In the genomic region with DNA sequence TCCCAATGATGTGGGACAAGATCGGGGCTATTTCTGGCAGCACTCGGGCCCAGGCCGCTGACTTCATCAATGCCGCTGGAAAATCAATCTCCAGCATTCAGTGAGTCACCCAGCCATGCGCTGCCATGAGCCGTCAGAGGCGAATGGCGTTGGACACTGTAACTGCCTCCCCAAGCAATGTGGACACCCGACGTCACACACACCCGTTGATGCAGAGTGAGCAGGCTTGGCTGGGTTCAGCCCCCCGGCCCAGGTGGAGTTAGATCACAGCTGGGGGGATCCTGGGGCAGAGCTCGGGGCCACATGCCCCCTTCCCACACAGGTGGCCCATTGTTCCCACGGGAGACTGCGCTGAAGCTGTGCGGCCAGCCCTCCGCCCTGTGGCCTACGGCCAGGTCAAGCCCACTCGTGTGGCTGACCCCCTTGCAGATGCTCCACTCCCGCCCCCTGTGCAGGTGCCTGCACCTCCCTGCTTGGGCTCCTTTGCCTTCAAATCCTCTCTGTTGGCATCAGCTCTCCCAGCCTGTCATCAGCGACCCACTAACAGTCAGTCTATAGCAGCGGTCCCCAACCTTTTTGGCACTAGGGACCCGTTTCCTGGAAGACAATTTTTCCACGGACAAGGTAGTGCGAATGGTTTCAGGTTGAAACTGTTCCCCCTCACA, we compare ENCODE assay signal across 23 cellular contexts.
A peak's percentile ranks its signal among the peaks of the same experiment; 100 is the strongest.
DNase-seq lines count a peak whose midpoint lies in the region; ATAC-seq, FAIRE-seq and TF ChIP-seq lines count a peak whose summit lies in the region.
"Had no signal": no experiment of that assay in that cellular context is flagged by ENCODE, and none has a peak within 500 bp of the region (broad histone marks: within the 10 kb centered on the region; RNA-seq: fewer than 3 reads in every experiment).

No MANE protein-coding gene starts in this region.

- no peak overlapping the region for H4K8ac ChIP-seq in IMR-90 (ENCODE audit: low read depth in 2 of 2, low read length in 2 of 2)

- H2AK9ac ChIP-seq in IMR-90 (replicated peaks; ENCODE audit: low read depth, low read length, poor library complexity): peak overlapping the region; percentile 76

- H3K79me1 ChIP-seq in IMR-90 (ENCODE audit: low read depth in 1 of 2, low read length in 2 of 2): no peaks in the 10 kb centered on the region; a peak in 2 of 4 replicates

- no peak for TF ChIP-seq CTCF in activated CD8-positive, alpha-beta T cell treated with anti-CD3 and anti-CD28 coated beads for 36 hours (IDR thresholded peaks at IDR 0.05)
- TF ChIP-seq CTCF in IMR-90 (conservative IDR thresholded peaks at IDR 0.05; ENCODE audit: low read depth, low read length): no peak
- TF ChIP-seq CTCF in endodermal cell (conservative IDR thresholded peaks at IDR 0.05): no peak
- TF ChIP-seq CTCF in pancreas (IDR thresholded peaks at IDR 0.05): no peak

- H3K9me3 Mint-ChIP-seq in activated CD8-positive, alpha-beta T cell treated with anti-CD3 and anti-CD28 coated beads, Interleukin-2, amount 10 ng/mL, durations not matched to agents 7 days and 5 days (ENCODE audit: insufficient read depth): no peaks in the 10 kb centered on the region
- no peaks in the 10 kb centered on the region for H3K9me3 Mint-ChIP-seq in activated CD8-positive, alpha-beta T cell treated with anti-CD3 and anti-CD28 coated beads for 36 hours
- H3K9me3 Mint-ChIP-seq in endodermal cell: no peaks in the 10 kb centered on the region
- no peaks in the 10 kb centered on the region for H3K9me3 Mint-ChIP-seq in activated naive CD8-positive, alpha-beta T cell treated with anti-CD3 and anti-CD28 coated beads, Interleukin-2, amount 50 U/mL, for 24 hours
- H3K9me3 Mint-ChIP-seq: activated CD4-positive, alpha-beta T cell treated with anti-CD3 and anti-CD28 coated beads, Interleukin-2, amount 10 ng/mL, durations not matched to agents 7 days and 5 days; activated naive CD8-positive, alpha-beta T cell treated with anti-CD3 and anti-CD28 coated beads for 36 hours; stimulated activated naive B cell treated with anti-CD40 and anti-IgM and Interleukin-4, amounts not matched to agents 10 μg/mL and 1 μg/mL and 100 μg/mL, for 72 hours had no signal

- H3K9me3 ChIP-seq in IMR-90 (ENCODE audit: control insufficient read depth, insufficient read depth, low read length): no peaks in the 10 kb centered on the region
- no peaks in the 10 kb centered on the region for H3K9me3 ChIP-seq in endodermal cell (ENCODE audit: control insufficient read depth, low read length)
- no peaks in the 10 kb centered on the region for H3K9me3 ChIP-seq in pancreas
- H3K9me3 ChIP-seq: esophagus squamous epithelium, thyroid gland had no signal

- no peak for TF ChIP-seq RAD21 in IMR-90 (IDR thresholded peaks at IDR 0.05; ENCODE audit: low read length)

- dilution Hi-C loops in IMR-90 (cut with HindIII; ENCODE audit: low sequenced_read_pairs, unreplicated experiment): no loop called here

- FAIRE-seq in pancreas (lab: Jason Lieb, UNC): no peak
- FAIRE-seq: A204.1 had no signal

- H3K4me1 Mint-ChIP-seq in activated CD8-positive, alpha-beta T cell treated with anti-CD3 and anti-CD28 coated beads, Interleukin-2, amount 10 ng/mL, durations not matched to agents 7 days and 5 days (ENCODE audit: low read depth): peaks cover 19% of the 10 kb centered on the region
- peaks cover 9% of the 10 kb centered on the region for H3K4me1 Mint-ChIP-seq in activated CD8-positive, alpha-beta T cell treated with anti-CD3 and anti-CD28 coated beads for 36 hours (ENCODE audit: low read depth)
- H3K4me1 Mint-ChIP-seq in endodermal cell: peaks cover 14% of the 10 kb centered on the region
- H3K4me1 Mint-ChIP-seq in activated naive CD8-positive, alpha-beta T cell treated with anti-CD3 and anti-CD28 coated beads, Interleukin-2, amount 50 U/mL, for 24 hours: peaks cover 13% of the 10 kb centered on the region

- 96% methylated on average over 12 of the region's 25 CpGs; no CpG with 5 or more reads in 1 of the 2 experiments for WGBS in IMR-90 (ENCODE audit: extremely low coverage in 2 of 2, insufficient read length in 1 of 2), 2 experiments
- 95 to 97% methylated on average over 18 to 25 of the region's 25 CpGs for WGBS in endodermal cell (ENCODE audit: insufficient coverage in 1 of 2, insufficient read length in 1 of 2), 2 experiments
- WGBS in pancreas, 2 donors: 90 to 94% methylated on average over 25 of the region's 25 CpGs

- no peak for ATAC-seq in activated CD8-positive, alpha-beta T cell treated with anti-CD3 and anti-CD28 coated beads, Interleukin-2, amount 10 ng/mL, durations not matched to agents 7 days and 5 days
- ATAC-seq in activated CD8-positive, alpha-beta T cell treated with anti-CD3 and anti-CD28 coated beads for 36 hours: no peak
- ATAC-seq in IMR-90 (ENCODE audit: low read depth) (no peak), pancreas (no peak)
- ATAC-seq in activated naive CD8-positive, alpha-beta T cell treated with anti-CD3 and anti-CD28 coated beads, Interleukin-2, amount 50 U/mL, for 24 hours: no peak
- ATAC-seq: stimulated activated naive B cell treated with anti-CD40 and anti-IgM and Interleukin-4, amounts not matched to agents 10 μg/mL and 1 μg/mL and 100 μg/mL, for 72 hours had no signal

- H3K36me3 ChIP-seq in IMR-90 (ENCODE audit: control insufficient read depth, insufficient read depth, low read length) (peaks cover 51% of the 10 kb centered on the region), endodermal cell (ENCODE audit: control insufficient read depth, insufficient read depth, low read length) (peaks cover 25% of the 10 kb centered on the region), pancreas (peaks cover 0 to 24% (median 0%) of the 10 kb centered on the region in 3 donors)

- intact Hi-C loops in activated CD8-positive, alpha-beta T cell treated with anti-CD3 and anti-CD28 coated beads for 36 hours (cut with micrococcal nuclease): no loop called here
- intact Hi-C loops in IMR-90 (cut with micrococcal nuclease) (no loop called here), pancreas (cut with DNase I) (no loop called here)

- no peak overlapping the region for H3K4me3 Mint-ChIP-seq in activated CD8-positive, alpha-beta T cell treated with anti-CD3 and anti-CD28 coated beads, Interleukin-2, amount 10 ng/mL, durations not matched to agents 7 days and 5 days
- no peak overlapping the region for H3K4me3 Mint-ChIP-seq in activated CD8-positive, alpha-beta T cell treated with anti-CD3 and anti-CD28 coated beads for 36 hours
- H3K4me3 Mint-ChIP-seq in endodermal cell: no peak overlapping the region
- H3K4me3 Mint-ChIP-seq in activated naive CD8-positive, alpha-beta T cell treated with anti-CD3 and anti-CD28 coated beads, Interleukin-2, amount 50 U/mL, for 24 hours: no peak overlapping the region
- H3K4me3 Mint-ChIP-seq: activated CD4-positive, alpha-beta T cell treated with anti-CD3 and anti-CD28 coated beads, Interleukin-2, amount 10 ng/mL, durations not matched to agents 7 days and 5 days; activated naive CD8-positive, alpha-beta T cell treated with anti-CD3 and anti-CD28 coated beads for 36 hours; stimulated activated naive B cell treated with anti-CD40 and anti-IgM and Interleukin-4, amounts not matched to agents 10 μg/mL and 1 μg/mL and 100 μg/mL, for 72 hours had no signal

- no peak overlapping the region for H2BK15ac ChIP-seq in IMR-90 (ENCODE audit: low read depth, low read length)

- no peak overlapping the region for H2BK120ac ChIP-seq in IMR-90 (ENCODE audit: low read depth, low read length)

- no peak overlapping the region for H2BK20ac ChIP-seq in IMR-90 (ENCODE audit: low read depth, low read length)

- CTCF ChIA-PET in activated CD8-positive, alpha-beta T cell treated with anti-CD3 and anti-CD28 coated beads, Interleukin-2, amount 10 ng/mL, durations not matched to agents 7 days and 5 days (lab: Charles Lee): interaction anchor here (1.3 kb wide), 1 partner anchor 46 kb away, joined by 3 read pairs; no protein-coding TSS in a partner anchor
- CTCF ChIA-PET in activated CD8-positive, alpha-beta T cell treated with anti-CD3 and anti-CD28 coated beads for 36 hours (lab: Charles Lee): no interaction called here
- CTCF ChIA-PET in IMR-90 (lab: Yijun Ruan, JAX): interaction anchor here (0.6 kb wide), 1 partner anchor 50 kb away, joined by 5 read pairs; no protein-coding TSS in a partner anchor

- no peak for DNase-seq in activated CD8-positive, alpha-beta T cell treated with anti-CD3 and anti-CD28 coated beads, Interleukin-2, amount 10 ng/mL, durations not matched to agents 7 days and 5 days
- no peak for DNase-seq in activated CD8-positive, alpha-beta T cell treated with anti-CD3 and anti-CD28 coated beads for 36 hours
- DNase-seq in IMR-90 (no peak), endodermal cell (peak; percentile 38), pancreas (peak in 4 of 6 donors; percentile 9 to 62 (median 30)), pons (ENCODE audit: low spot score) (no peak)
- no peak for DNase-seq in activated naive CD8-positive, alpha-beta T cell treated with anti-CD3 and anti-CD28 coated beads, Interleukin-2, amount 50 U/mL, for 24 hours
- no peak for DNase-seq in NK-92 treated with Interleukin-12 subunit alpha and Interleukin-12 subunit beta, amount 100 ng/mL, for 24 hours (lab: John Stamatoyannopoulos, UW)
- DNase-seq: activated CD4-positive, alpha-beta T cell treated with anti-CD3 and anti-CD28 coated beads, Interleukin-2, amount 10 ng/mL, durations not matched to agents 7 days and 5 days; activated naive CD8-positive, alpha-beta T cell treated with anti-CD3 and anti-CD28 coated beads for 36 hours; activated T-cell treated with anti-CD3 and anti-CD28 coated beads for 4 hours; DMS 273 treated with DMSO at 0.1 percent for 48 hours; esophagus squamous epithelium; GDM1; naive B cell; NCI-H1417 treated with DMSO at 0.1 percent for 48 hours; NCI-H2171; NCI-H774; PC-9; stimulated activated naive B cell treated with anti-CD40 and anti-IgM and Interleukin-4, amounts not matched to agents 10 μg/mL and 1 μg/mL and 100 μg/mL, for 72 hours had no signal

- no peak overlapping the region for H3K18ac ChIP-seq in IMR-90 (ENCODE audit: low read depth, low read length)

- no peak overlapping the region for H3K27ac ChIP-seq in IMR-90 (ENCODE audit: insufficient read depth, low read length)
- H3K27ac ChIP-seq in endodermal cell (ENCODE audit: low read depth, low read length): no peak overlapping the region
- H3K27ac ChIP-seq in pancreas: no peak overlapping the region
- H3K27ac ChIP-seq: C4-2B, esophagus squamous epithelium, PC-9, thyroid gland had no signal

- BruUV-seq in IMR-90 (replicated peaks; lab: Mats Ljungman, UMichigan): no TSS peak

- TF ChIP-seq POLR2A in IMR-90 (IDR thresholded peaks at IDR 0.05; ENCODE audit: low read depth, low read length): no peak

- H4K20me1 ChIP-seq in IMR-90 (ENCODE audit: insufficient read depth, low read length): peaks cover 5% of the 10 kb centered on the region

- no peak overlapping the region for H4K5ac ChIP-seq in IMR-90 (ENCODE audit: low read depth, low read length)

- H4K91ac ChIP-seq in IMR-90 (ENCODE audit: insufficient read depth, low read depth, low read length): no peak overlapping the region

- no peak overlapping the region for H3K9ac ChIP-seq in IMR-90 (ENCODE audit: low read depth, low read length)
- no peak overlapping the region for H3K9ac ChIP-seq in endodermal cell (ENCODE audit: extremely low read depth, low read length, poor library complexity, severe bottlenecking)

- no peak overlapping the region for H2AK5ac ChIP-seq in IMR-90 (ENCODE audit: low read depth, low read length)

- H3K4me3 ChIP-seq in IMR-90 (ENCODE audit: insufficient read depth, low read depth, low read length) (no peak overlapping the region), endodermal cell (ENCODE audit: low read length) (no peak overlapping the region), pancreas (no peak overlapping the region)
- H3K4me3 ChIP-seq: esophagus squamous epithelium, PC-9, thyroid gland had no signal

- no peak overlapping the region for H2AFZ ChIP-seq in IMR-90 (replicated peaks; ENCODE audit: low read length, poor library complexity)
- H2AFZ ChIP-seq: PC-9 had no signal

- no peaks in the 10 kb centered on the region for H3K27me3 Mint-ChIP-seq in activated CD8-positive, alpha-beta T cell treated with anti-CD3 and anti-CD28 coated beads, Interleukin-2, amount 10 ng/mL, durations not matched to agents 7 days and 5 days (ENCODE audit: low read depth)
- H3K27me3 Mint-ChIP-seq in activated CD8-positive, alpha-beta T cell treated with anti-CD3 and anti-CD28 coated beads for 36 hours: no peaks in the 10 kb centered on the region
- peaks cover 2% of the 10 kb centered on the region for H3K27me3 Mint-ChIP-seq in endodermal cell (ENCODE audit: insufficient read depth)
- no peaks in the 10 kb centered on the region for H3K27me3 Mint-ChIP-seq in activated naive CD8-positive, alpha-beta T cell treated with anti-CD3 and anti-CD28 coated beads, Interleukin-2, amount 50 U/mL, for 24 hours
- H3K27me3 Mint-ChIP-seq: activated CD4-positive, alpha-beta T cell treated with anti-CD3 and anti-CD28 coated beads, Interleukin-2, amount 10 ng/mL, durations not matched to agents 7 days and 5 days; activated naive CD8-positive, alpha-beta T cell treated with anti-CD3 and anti-CD28 coated beads for 36 hours; naive B cell had no signal

- H2BK5ac ChIP-seq in IMR-90 (ENCODE audit: low read depth, low read length, poor library complexity, severe bottlenecking): no peak overlapping the region

- in situ Hi-C loops in IMR-90 (cut with MboI; ENCODE audit: low sequenced_read_pairs): no loop called here

- no peak overlapping the region for H3K14ac ChIP-seq in IMR-90 (replicated peaks; ENCODE audit: low read depth, low read length)

- no peak overlapping the region; the same call in 1 of the 2 replicates for H3K56ac ChIP-seq in IMR-90 (ENCODE audit: extremely low read depth, insufficient read depth, low read length)

- H3K4me1 ChIP-seq in IMR-90 (ENCODE audit: control insufficient read depth, insufficient read depth, low read length) (peaks cover 6% of the 10 kb centered on the region; the same call in 1 of the 2 replicates), endodermal cell (ENCODE audit: control insufficient read depth, insufficient read depth, low read length) (no peaks in the 10 kb centered on the region), pancreas (peaks cover under 1 to 8% (median 7%) of the 10 kb centered on the region in 3 donors)

- no peak overlapping the region for H3K4me2 ChIP-seq in IMR-90 (ENCODE audit: low read depth, low read length)
- H3K4me2 ChIP-seq: PC-9 had no signal

- H3K27me3 ChIP-seq in IMR-90 (ENCODE audit: control insufficient read depth, insufficient read depth, low read length) (no peaks in the 10 kb centered on the region), endodermal cell (ENCODE audit: control insufficient read depth, insufficient read depth, low read length, poor library complexity, severe bottlenecking) (no peaks in the 10 kb centered on the region), pancreas (no peaks in the 10 kb centered on the region)
- H3K27me3 ChIP-seq: esophagus squamous epithelium, thyroid gland had no signal

- H3K9me1 ChIP-seq in IMR-90 (ENCODE audit: insufficient read depth, low read length): peaks cover 4% of the 10 kb centered on the region; the same call in 1 of the 2 replicates

- H3K4ac ChIP-seq in IMR-90 (ENCODE audit: low read depth, low read length): no peak overlapping the region

- no peak overlapping the region for H3K23ac ChIP-seq in IMR-90 (ENCODE audit: low read depth, low read length)

- no peaks in the 10 kb centered on the region for H3K36me3 Mint-ChIP-seq in activated CD8-positive, alpha-beta T cell treated with anti-CD3 and anti-CD28 coated beads, Interleukin-2, amount 10 ng/mL, durations not matched to agents 7 days and 5 days (ENCODE audit: low read depth)
- peaks cover 1% of the 10 kb centered on the region for H3K36me3 Mint-ChIP-seq in activated CD8-positive, alpha-beta T cell treated with anti-CD3 and anti-CD28 coated beads for 36 hours (ENCODE audit: low read depth)
- peaks cover 48% of the 10 kb centered on the region for H3K36me3 Mint-ChIP-seq in endodermal cell (ENCODE audit: low read depth)
- no peaks in the 10 kb centered on the region for H3K36me3 Mint-ChIP-seq in activated naive CD8-positive, alpha-beta T cell treated with anti-CD3 and anti-CD28 coated beads, Interleukin-2, amount 50 U/mL, for 24 hours (ENCODE audit: low read depth)

- peak overlapping the region; percentile 26 for H3K27ac Mint-ChIP-seq in activated CD8-positive, alpha-beta T cell treated with anti-CD3 and anti-CD28 coated beads, Interleukin-2, amount 10 ng/mL, durations not matched to agents 7 days and 5 days
- H3K27ac Mint-ChIP-seq in activated CD8-positive, alpha-beta T cell treated with anti-CD3 and anti-CD28 coated beads for 36 hours: no peak overlapping the region
- no peak overlapping the region for H3K27ac Mint-ChIP-seq in endodermal cell
- no peak overlapping the region for H3K27ac Mint-ChIP-seq in activated naive CD8-positive, alpha-beta T cell treated with anti-CD3 and anti-CD28 coated beads, Interleukin-2, amount 50 U/mL, for 24 hours
- H3K27ac Mint-ChIP-seq: activated CD4-positive, alpha-beta T cell treated with anti-CD3 and anti-CD28 coated beads, Interleukin-2, amount 10 ng/mL, durations not matched to agents 7 days and 5 days; activated naive CD8-positive, alpha-beta T cell treated with anti-CD3 and anti-CD28 coated beads for 36 hours; stimulated activated naive B cell treated with anti-CD40 and anti-IgM and Interleukin-4, amounts not matched to agents 10 μg/mL and 1 μg/mL and 100 μg/mL, for 72 hours had no signal

- POLR2A ChIA-PET in activated CD8-positive, alpha-beta T cell treated with anti-CD3 and anti-CD28 coated beads, Interleukin-2, amount 10 ng/mL, durations not matched to agents 7 days and 5 days (lab: Charles Lee): no interaction called here
- POLR2A ChIA-PET in activated CD8-positive, alpha-beta T cell treated with anti-CD3 and anti-CD28 coated beads for 36 hours (lab: Charles Lee): interaction anchor here (1.3 kb wide), 1 partner anchor 15 kb away, joined by 3 read pairs; no protein-coding TSS in a partner anchor
- POLR2A ChIA-PET in IMR-90 (lab: Charles Lee; ENCODE audit: unreplicated experiment): no interaction called here

Comparison
In these comparisons a context has a peak if more than half of its experiments do, and no peak if none do; other contexts are left out.
1. DNase-seq: peak in endodermal cell (single experiment) and pancreas (4 of 6); none in activated CD8-positive, alpha-beta T cell treated with anti-CD3 and anti-CD28 coated beads, Interleukin-2, amount 10 ng/mL, durations not matched to agents 7 days and 5 days (single experiment), activated CD8-positive, alpha-beta T cell treated with anti-CD3 and anti-CD28 coated beads for 36 hours (single experiment), IMR-90 (single experiment), pons (single experiment), activated naive CD8-positive, alpha-beta T cell treated with anti-CD3 and anti-CD28 coated beads, Interleukin-2, amount 50 U/mL, for 24 hours (single experiment) and NK-92 treated with Interleukin-12 subunit alpha and Interleukin-12 subunit beta, amount 100 ng/mL, for 24 hours (single experiment).